Comparison of ENCODE assay signal across 29 cellular contexts in genomic region chr7:140197938-140198337, GRCh38.
"Had no signal": no experiment of that assay in that cellular context is flagged by ENCODE, and none has a peak within 500 bp of the region (broad histone marks: within the 10 kb centered on the region; RNA-seq: fewer than 3 reads in every experiment).

No MANE protein-coding gene starts in this region.

- ATAC-seq: naive thymus-derived CD8-positive, alpha-beta T cell; natural killer cell treated with Interleukin-12 subunit alpha and Interleukin-12 subunit beta and Interleukin-15 and Interleukin-18, amount 100 ng/mL, for 72 hours; psoas muscle; right cardiac atrium; sciatic nerve; stimulated activated memory B cell treated with anti-CD40 and anti-IgM and Interleukin-4, amounts not matched to agents 10 μg/mL and 1 μg/mL and 100 μg/mL, for 72 hours; stimulated activated naive CD8-positive, alpha-beta T cell treated with anti-CD3 and anti-CD28 coated beads, Interleukin-15, Interleukin-2, amounts not matched to agents 100 U/mL and 50 U/mL, for 24 hours had no signal

- H3K4me2 ChIP-seq: neural progenitor cell, smooth muscle cell had no signal

- H3K36me3 Mint-ChIP-seq: naive thymus-derived CD8-positive, alpha-beta T cell; neural progenitor cell had no signal

- H3K4me3 Mint-ChIP-seq: naive B cell; naive thymus-derived CD8-positive, alpha-beta T cell; natural killer cell treated with Interleukin-12 subunit alpha and Interleukin-12 subunit beta and Interleukin-15 and Interleukin-18, amount 100 ng/mL, for 72 hours; neural progenitor cell; stimulated activated memory B cell treated with anti-CD40 and anti-IgM and Interleukin-4, amounts not matched to agents 10 μg/mL and 1 μg/mL and 100 μg/mL, for 72 hours had no signal

- H3K4me1 Mint-ChIP-seq: naive thymus-derived CD8-positive, alpha-beta T cell; neural progenitor cell had no signal

- H3K9me3 ChIP-seq: ovary, psoas muscle, stomach, thoracic aorta, thyroid gland, tibial nerve, upper lobe of left lung, uterus had no signal

- H3K27me3 Mint-ChIP-seq: progenitor cell of endocrine pancreas had no signal

- H3K27me3 ChIP-seq: neural progenitor cell, ovary, spleen, stomach, thyroid gland, tibial nerve, upper lobe of left lung, uterus had no signal

- H2AFZ ChIP-seq: neural progenitor cell, parathyroid adenoma had no signal

- H3K36me3 ChIP-seq: neural progenitor cell, ovary, spleen, stomach, thoracic aorta, thyroid gland, tibial nerve, upper lobe of left lung, uterus had no signal

- DNase-seq: naive B cell; naive thymus-derived CD8-positive, alpha-beta T cell; occipital lobe; ovary; posterior cingulate gyrus; psoas muscle; right cardiac atrium; spleen; stimulated activated CD4-positive, alpha-beta T cell treated with anti-CD3 and anti-CD28 coated beads, Interleukin-12 subunit alpha, Interleukin-12 subunit beta, amount 100 ng/mL, for 4 hours; stimulated activated CD4-positive, alpha-beta T cell treated with anti-CD3 and anti-CD28 coated beads, Interleukin-1b, Interleukin-23, amount 100 ng/mL, for 48 hours; stimulated activated CD4-positive, alpha-beta T cell treated with anti-CD3 and anti-CD28 coated beads, Interleukin-4, amount 100 ng/mL, for 1 hour; stimulated activated CD4-positive, alpha-beta T cell treated with anti-CD3 and anti-CD28 coated beads, Interleukin-4, amount 100 ng/mL, for 4 hours; stimulated activated CD8-positive, alpha-beta memory T cell treated with anti-CD3 and anti-CD28 coated beads, Interleukin-4, amount 100 ng/mL, for 48 hours; stimulated activated naive CD4-positive, alpha-beta T cell; stimulated activated naive CD8-positive, alpha-beta T cell treated with anti-CD3 and anti-CD28 coated beads, Interleukin-15, Interleukin-2, amounts not matched to agents 100 U/mL and 50 U/mL, for 24 hours; stomach; thyroid gland; upper lobe of left lung; uterus had no signal

- H3K9ac ChIP-seq: neural progenitor cell, parathyroid adenoma had no signal

- H3K27ac ChIP-seq: neural progenitor cell, ovary, parathyroid adenoma, psoas muscle, spleen, stomach, thoracic aorta, thyroid gland, upper lobe of left lung, uterus had no signal

- H3K9me3 Mint-ChIP-seq: natural killer cell treated with Interleukin-12 subunit alpha and Interleukin-12 subunit beta and Interleukin-15 and Interleukin-18, amount 100 ng/mL, for 72 hours; neural progenitor cell had no signal

- H3K4me1 ChIP-seq: neural progenitor cell, psoas muscle, spleen, thyroid gland, upper lobe of left lung, uterus had no signal

- H3K4me3 ChIP-seq: neural progenitor cell, ovary, psoas muscle, skin epidermis, smooth muscle cell, spleen, stomach, thoracic aorta, thyroid gland, tibial nerve, upper lobe of left lung, uterus had no signal

- H3K27ac Mint-ChIP-seq: natural killer cell treated with Interleukin-12 subunit alpha and Interleukin-12 subunit beta and Interleukin-15 and Interleukin-18, amount 100 ng/mL, for 72 hours; neural progenitor cell; progenitor cell of endocrine pancreas; stimulated activated memory B cell treated with anti-CD40 and anti-IgM and Interleukin-4, amounts not matched to agents 10 μg/mL and 1 μg/mL and 100 μg/mL, for 72 hours had no signal
